ENCODE assay signal across 8 cellular contexts in genomic region chr6:33318426-33319073, GRCh38. TPM values are rescaled to one million over a fixed set of nuclear protein-coding genes. Genes with fewer than 3 reads are reported as not detected.
DNase-seq lines count a peak whose midpoint lies in the region; ATAC-seq and TF ChIP-seq lines count a peak whose summit lies in the region.
"Had no signal": no experiment of that assay in that cellular context is flagged by ENCODE, and none has a peak within 500 bp of the region (broad histone marks: within the 10 kb centered on the region; RNA-seq: fewer than 3 reads in every experiment).

No MANE protein-coding gene starts in this region.

- H3K4me3 Mint-ChIP-seq in activated T-helper 2 cell treated with anti-CD3 and anti-CD28 coated beads, Interferon-gamma antibody, Interleukin-2, Interleukin-4, amounts not matched to agents 10 μg/mL and 5 μg/mL and 100 μg/mL, durations not matched to agents 14 hours and 24 hours and 36 hours (ENCODE audit: low read depth), result peak overlapping the region; percentile 98
- H3K4me3 Mint-ChIP-seq in immature natural killer cell, result peak overlapping the region; percentile 97 to 100 (median 99)

- peaks cover 55% of the 10 kb centered on the region for H3K4me1 Mint-ChIP-seq in activated T-helper 2 cell treated with anti-CD3 and anti-CD28 coated beads, Interferon-gamma antibody, Interleukin-2, Interleukin-4, amounts not matched to agents 10 μg/mL and 5 μg/mL and 100 μg/mL, durations not matched to agents 14 hours and 24 hours and 36 hours (ENCODE audit: low read depth)
- peaks cover 87 to 92% of the 10 kb centered on the region in 2 donors for H3K4me1 Mint-ChIP-seq in immature natural killer cell

- peak overlapping the region; percentile 68 for H3K4me3 ChIP-seq in HL-60 (replicated peaks; ENCODE audit: insufficient read depth, low read length)
- peak overlapping the region; percentile 47 to 58 (median 53) for H3K4me3 ChIP-seq in stomach

- peak overlapping the region; percentile 97 for H3K27ac Mint-ChIP-seq in activated T-helper 2 cell treated with anti-CD3 and anti-CD28 coated beads, Interferon-gamma antibody, Interleukin-2, Interleukin-4, amounts not matched to agents 10 μg/mL and 5 μg/mL and 100 μg/mL, durations not matched to agents 14 hours and 24 hours and 36 hours
- H3K27ac Mint-ChIP-seq in immature natural killer cell, result peak overlapping the region; percentile 92 to 99 (median 98)

- TF ChIP-seq POLR2A in stomach (IDR thresholded peaks at IDR 0.05), result no peak

- H3K27ac ChIP-seq in HL-60 (replicated peaks), result no peak overlapping the region
- peak overlapping the region; percentile 80 to 97 (median 89) for H3K27ac ChIP-seq in stomach

- H3K9me3 Mint-ChIP-seq in activated T-helper 2 cell treated with anti-CD3 and anti-CD28 coated beads, Interferon-gamma antibody, Interleukin-2, Interleukin-4, amounts not matched to agents 10 μg/mL and 5 μg/mL and 100 μg/mL, durations not matched to agents 14 hours and 24 hours and 36 hours, result no peaks in the 10 kb centered on the region
- no peaks in the 10 kb centered on the region for H3K9me3 Mint-ChIP-seq in immature natural killer cell

- TF ChIP-seq EP300 in stomach (IDR thresholded peaks at IDR 0.05), result no peak

- WGBS in stomach, 5 donors, result 56 to 61% (median 60%) methylated on average over 8 of the region's 8 CpGs

- ATAC-seq in GM18502 (IDR thresholded peaks at IDR 0.05; ENCODE audit: poor library complexity, unreplicated experiment) (no peak), HG02885 (IDR thresholded peaks at IDR 0.05; ENCODE audit: poor library complexity, unreplicated experiment) (no peak)

- TF ChIP-seq CTCF in HL-60 (IDR thresholded peaks at IDR 0.05; ENCODE audit: insufficient read depth, low read length), result no peak
- TF ChIP-seq CTCF in stomach (IDR thresholded peaks at IDR 0.05), result no peak

- H3K27me3 ChIP-seq in HL-60 (ENCODE audit: insufficient read depth, poor library complexity, severe bottlenecking), result no peaks in the 10 kb centered on the region
- H3K27me3 ChIP-seq in stomach, result no peaks in the 10 kb centered on the region

- H3K9me3 ChIP-seq in stomach, result no peaks in the 10 kb centered on the region
- H3K9me3 ChIP-seq: mucosa of descending colon had no signal

- peaks cover 27 to 45% (median 40%) of the 10 kb centered on the region in 4 donors for H3K36me3 ChIP-seq in stomach

- intact Hi-C loops in activated T-helper 2 cell treated with anti-CD3 and anti-CD28 coated beads, Interferon-gamma antibody, Interleukin-2, Interleukin-4, amounts not matched to agents 10 μg/mL and 5 μg/mL and 100 μg/mL, durations not matched to agents 14 hours and 24 hours and 36 hours (cut with micrococcal nuclease), result loop anchor here (2.0 to 10.0 kb wide), 2 partner anchors 100 to 464 kb away; partner anchors contain the start of genes CUTA, PSMB9 and TAP1
- intact Hi-C loops in stomach (cut with DNase I; ENCODE audit: low total_unique reads), result no loop called here

- DNase-seq in HL-60 (ENCODE audit: low read depth in 1 of 2, low spot score in 1 of 2) (no peak), immature natural killer cell (no peak), stomach (no peak), GM03348 (ENCODE audit: low spot score) (no peak)
- no peak for DNase-seq in activated T-helper 2 cell treated with anti-CD3 and anti-CD28 coated beads, Interferon-gamma antibody, Interleukin-2, Interleukin-4, amounts not matched to agents 10 μg/mL and 5 μg/mL and 100 μg/mL, durations not matched to agents 14 hours and 24 hours and 36 hours (ENCODE audit: low spot score)

- H3K27me3 Mint-ChIP-seq in activated T-helper 2 cell treated with anti-CD3 and anti-CD28 coated beads, Interferon-gamma antibody, Interleukin-2, Interleukin-4, amounts not matched to agents 10 μg/mL and 5 μg/mL and 100 μg/mL, durations not matched to agents 14 hours and 24 hours and 36 hours (ENCODE audit: low read depth), result no peaks in the 10 kb centered on the region
- peaks cover 13 to 31% (median 16%) of the 10 kb centered on the region in 3 donors for H3K27me3 Mint-ChIP-seq in immature natural killer cell (ENCODE audit: low read depth in 3 of 3)

- H3K4me1 ChIP-seq in stomach, result peaks cover 48 to 80% (median 76%) of the 10 kb centered on the region in 4 donors

- H3K36me3 Mint-ChIP-seq in activated T-helper 2 cell treated with anti-CD3 and anti-CD28 coated beads, Interferon-gamma antibody, Interleukin-2, Interleukin-4, amounts not matched to agents 10 μg/mL and 5 μg/mL and 100 μg/mL, durations not matched to agents 14 hours and 24 hours and 36 hours (ENCODE audit: low read depth), result peaks cover 63% of the 10 kb centered on the region
- H3K36me3 Mint-ChIP-seq in immature natural killer cell, result peaks cover 4 to 33% (median 18%) of the 10 kb centered on the region in 3 donors

RNA-seq across cellular contexts. Expression of gene ZBTB22, which starts 1.0 kb away (rescaled TPM):
- total RNA-seq in activated T-helper 2 cell treated with anti-CD3 and anti-CD28 coated beads, Interferon-gamma antibody, Interleukin-2, Interleukin-4, amounts not matched to agents 10 μg/mL and 5 μg/mL and 100 μg/mL, durations not matched to agents 14 hours and 24 hours and 36 hours, result 10.9 and 14.4 TPM in 2 replicates
- polyA plus RNA-seq in immature natural killer cell, result 10 to 100 TPM; 14.5 to 18.1 (median 14.7) TPM
- 10 to 100 TPM in 4 of 5 donors, 1 to 10 TPM in 1; 1.2 to 45.2 (median 11.9) TPM for total RNA-seq in stomach
- 10 to 100 TPM in 2 of 3 donors, 1 to 10 TPM in 1; 9.8 to 11.8 (median 10.5) TPM for polyA plus RNA-seq in stomach

RNA-seq across cellular contexts. Expression of gene DAXX, which starts 4.2 kb away (rescaled TPM):
- 61.5 and 64.7 TPM in 2 replicates for total RNA-seq in activated T-helper 2 cell treated with anti-CD3 and anti-CD28 coated beads, Interferon-gamma antibody, Interleukin-2, Interleukin-4, amounts not matched to agents 10 μg/mL and 5 μg/mL and 100 μg/mL, durations not matched to agents 14 hours and 24 hours and 36 hours
- 100 to 1,000 TPM in 1 of 3 donors, 10 to 100 TPM in 2; 71.6 to 159 (median 75.1) TPM for polyA plus RNA-seq in immature natural killer cell
- 100 to 1,000 TPM in 2 of 5 donors, 10 to 100 TPM in 3; 18.2 to 127 (median 59.8) TPM for total RNA-seq in stomach
- polyA plus RNA-seq in stomach, result 10 to 100 TPM; 27.5 to 31.3 (median 27.5) TPM

RNA-seq across cellular contexts. Expression of gene TAPBP, which starts 4.7 kb away (rescaled TPM):
- total RNA-seq in activated T-helper 2 cell treated with anti-CD3 and anti-CD28 coated beads, Interferon-gamma antibody, Interleukin-2, Interleukin-4, amounts not matched to agents 10 μg/mL and 5 μg/mL and 100 μg/mL, durations not matched to agents 14 hours and 24 hours and 36 hours, result 274 and 276 TPM in 2 replicates
- polyA plus RNA-seq in immature natural killer cell (100 to 1,000 TPM; 303 to 707 (median 457) TPM), stomach (10 to 100 TPM; 17.0 to 53.5 (median 37.5) TPM)
- total RNA-seq in stomach, result 100 to 1,000 TPM in 2 of 5 donors, 10 to 100 TPM in 3; 29.0 to 242 (median 59.5) TPM

RNA-seq across cellular contexts. Expression of gene RGL2, which starts 19.8 kb away (rescaled TPM):
- total RNA-seq in activated T-helper 2 cell treated with anti-CD3 and anti-CD28 coated beads, Interferon-gamma antibody, Interleukin-2, Interleukin-4, amounts not matched to agents 10 μg/mL and 5 μg/mL and 100 μg/mL, durations not matched to agents 14 hours and 24 hours and 36 hours, result 31.5 and 32.9 TPM in 2 replicates
- polyA plus RNA-seq in immature natural killer cell (10 to 100 TPM in 1 of 3 donors, 1 to 10 TPM in 2; 5.9 to 14.7 (median 8.0) TPM), stomach (100 to 1,000 TPM in 1 of 3 donors, 10 to 100 TPM in 2; 37.4 to 112 (median 44.3) TPM)
- 100 to 1,000 TPM in 1 of 5 donors, 10 to 100 TPM in 4; 10.4 to 103 (median 52.7) TPM for total RNA-seq in stomach

RNA-seq across cellular contexts. Expression of gene PFDN6, which starts 29.1 kb away (rescaled TPM):
- 104 and 117 TPM in 2 replicates for total RNA-seq in activated T-helper 2 cell treated with anti-CD3 and anti-CD28 coated beads, Interferon-gamma antibody, Interleukin-2, Interleukin-4, amounts not matched to agents 10 μg/mL and 5 μg/mL and 100 μg/mL, durations not matched to agents 14 hours and 24 hours and 36 hours
- polyA plus RNA-seq in immature natural killer cell, result 10 to 100 TPM; 25.7 to 55.6 (median 49.2) TPM
- 10 to 100 TPM in 3 of 5 donors, 1 to 10 TPM in 1, not detected in 1; 9.7 to 32.9 (median 12.8) TPM for total RNA-seq in stomach
- 100 to 1,000 TPM; 117 to 265 (median 202) TPM for polyA plus RNA-seq in stomach
